ENCODE assay signal across 1 cellular context in the genomic region with DNA sequence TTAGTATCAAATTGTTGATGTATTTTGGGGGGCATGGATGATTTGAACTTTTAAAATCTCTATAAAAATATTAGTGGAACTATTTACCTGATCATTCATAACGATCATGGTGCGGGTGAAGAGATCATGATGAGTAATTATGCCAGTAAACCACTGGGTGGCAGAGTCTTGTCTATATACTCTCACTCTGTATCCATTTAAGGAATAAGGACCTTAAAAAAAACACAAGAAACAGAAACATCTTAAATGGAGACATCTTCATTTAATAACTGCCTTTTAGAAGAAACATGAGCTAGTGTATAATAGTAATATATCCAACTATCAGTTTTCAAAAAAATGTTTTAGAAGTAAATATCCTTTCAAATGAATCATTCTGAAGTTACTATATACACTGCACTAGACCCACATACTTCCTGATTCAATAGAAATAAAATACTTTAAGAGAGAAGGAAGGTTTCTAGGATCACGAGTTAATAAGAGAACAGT.
TF ChIP-seq lines count a peak whose summit lies in the region.

No MANE protein-coding gene starts in this region.

TF ChIP-seq in H1, 55 proteins besides CTCF, POLR2A, EP300 and RAD21 (continued from another document):
- TF ChIP-seq KDM1A (IDR thresholded peaks at IDR 0.05; ENCODE audit: borderline replicate concordance, low read length) (no peak), EZH2 (IDR thresholded peaks at IDR 0.05; ENCODE audit: low read depth, low read length, severe bottlenecking) (no peak), JUND (IDR thresholded peaks at IDR 0.05; ENCODE audit: low read length) (no peak), NRF1 (IDR thresholded peaks at IDR 0.05; ENCODE audit: low read depth, low read length) (no peak), RBBP5 (IDR thresholded peaks at IDR 0.05; ENCODE audit: borderline replicate concordance, low read depth, low read length) (no peak), SAP30 (IDR thresholded peaks at IDR 0.05; ENCODE audit: insufficient read depth, insufficient replicate concordance, low read length) (no peak), YY1 (IDR thresholded peaks at IDR 0.05; ENCODE audit: low read depth, low read length) (no peak), RFX5 (IDR thresholded peaks at IDR 0.05; ENCODE audit: borderline replicate concordance, low read depth, low read length) (no peak), EGR1 (IDR thresholded peaks at IDR 0.05; ENCODE audit: borderline replicate concordance, low read depth, low read length) (no peak), ZNF274 (IDR thresholded peaks at IDR 0.05; ENCODE audit: borderline replicate concordance, extremely low read depth, low read length) (no peak)
- TF ChIP-seq, protein P1, sequence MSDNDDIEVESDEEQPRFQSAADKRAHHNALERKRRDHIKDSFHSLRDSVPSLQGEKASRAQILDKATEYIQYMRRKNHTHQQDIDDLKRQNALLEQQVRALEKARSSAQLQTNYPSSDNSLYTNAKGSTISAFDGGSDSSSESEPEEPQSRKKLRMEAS (IDR thresholded peaks at IDR 0.05): no peak
TF ChIP-seq in H1: peak in this region for 0.
